In the genomic region with DNA sequence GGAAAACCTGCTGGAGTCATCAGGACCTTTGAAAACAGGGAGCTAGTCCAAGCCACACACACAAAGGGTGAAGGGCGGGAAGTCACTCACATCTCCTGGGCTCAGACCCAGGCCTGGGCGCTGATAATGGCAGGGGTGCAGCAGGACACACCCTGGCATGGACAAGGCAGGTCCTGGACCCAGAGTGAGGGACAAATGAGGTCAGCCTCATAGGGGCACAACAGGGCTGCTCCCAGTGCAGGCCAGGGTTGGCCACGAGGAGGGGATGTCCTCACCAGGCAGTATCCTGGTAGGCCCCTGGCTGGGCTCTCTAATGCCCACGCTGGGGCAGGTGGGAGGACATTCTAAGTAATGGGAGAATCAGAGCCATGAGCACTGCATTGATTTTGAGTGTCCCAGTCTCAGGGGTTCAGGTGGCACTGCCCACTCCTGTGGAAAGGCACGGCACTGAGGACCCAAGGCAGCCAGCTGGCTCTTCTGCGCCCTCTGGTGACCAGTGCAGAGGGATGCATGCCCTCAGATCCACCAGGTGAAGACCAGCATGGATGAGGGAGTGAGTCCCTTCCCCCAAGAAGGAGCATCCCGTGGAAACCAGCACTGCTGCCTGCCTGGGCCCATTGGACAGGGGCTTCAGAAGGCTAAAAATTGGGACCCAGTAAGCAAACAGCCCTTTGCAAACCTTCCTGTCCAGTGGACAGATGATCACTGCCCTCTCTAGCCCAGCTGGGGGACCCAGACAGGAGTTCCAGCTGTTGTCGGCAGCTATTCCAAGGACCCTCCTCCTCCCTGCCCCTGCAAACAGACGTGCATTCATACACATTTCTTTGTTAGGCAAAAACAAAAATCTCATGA, we compare ENCODE assay signal across 8 cellular contexts. TPM values are rescaled to one million over a fixed set of nuclear protein-coding genes. Genes with fewer than 3 reads are reported as not detected.
A peak's percentile ranks its signal among the peaks of the same experiment; 100 is the strongest.
DNase-seq lines count a peak whose midpoint lies in the region; ATAC-seq and TF ChIP-seq lines count a peak whose summit lies in the region.

No MANE protein-coding gene starts in this region.

- 49% methylated on average over 9 of the region's 9 CpGs for WGBS in mesenchymal stem cell

- H3K9ac ChIP-seq in mesenchymal stem cell (ENCODE audit: low read length) = no peak overlapping the region

- peak; percentile 98 for TF ChIP-seq CTCF in AG09309 (IDR thresholded peaks at IDR 0.05; ENCODE audit: control insufficient read depth, insufficient read depth, low read depth, low read length, missing control alignments)
- TF ChIP-seq CTCF in GM13977 (IDR thresholded peaks at IDR 0.05; ENCODE audit: extremely low read depth, insufficient read depth, missing control alignments) = peak; percentile 99

- no peak overlapping the region for H4K91ac ChIP-seq in mesenchymal stem cell (ENCODE audit: low read length)

- no peak overlapping the region for H3K23ac ChIP-seq in mesenchymal stem cell (ENCODE audit: low read length in 2 of 2)

- H3K36me3 ChIP-seq in mesenchymal stem cell (ENCODE audit: control insufficient read depth in 1 of 2, insufficient read depth in 2 of 2, low read depth in 1 of 2, low read length in 2 of 2) = peaks cover 34 to 41% of the 10 kb centered on the region in 2 experiments

- H3K9me3 ChIP-seq in mesenchymal stem cell (ENCODE audit: control insufficient read depth, low read length) = no peaks in the 10 kb centered on the region

- no peak overlapping the region for H2BK5ac ChIP-seq in mesenchymal stem cell (ENCODE audit: low read depth, low read length, poor library complexity, severe bottlenecking)

- H2AFZ ChIP-seq in mesenchymal stem cell (ENCODE audit: low read depth, low read length) = no peak overlapping the region

- no peak overlapping the region for H3K14ac ChIP-seq in mesenchymal stem cell (ENCODE audit: low read length in 2 of 2)

- ATAC-seq in HG03565 (IDR thresholded peaks at IDR 0.05; ENCODE audit: unreplicated experiment) = no peak

- peaks cover 4% of the 10 kb centered on the region for H3K4me1 ChIP-seq in mesenchymal stem cell (ENCODE audit: control insufficient read depth, insufficient read depth, low read depth, low read length)

- H3K4me2 ChIP-seq in mesenchymal stem cell (ENCODE audit: low read length, poor library complexity, severe bottlenecking) = no peak overlapping the region

- H3K18ac ChIP-seq in mesenchymal stem cell (ENCODE audit: low read depth in 1 of 2, low read length in 2 of 2) = no peak overlapping the region

- in situ Hi-C loops in GM13977 (cut with MboI; ENCODE audit: low pct_unique_long_range_greater_than_20kb, low sequenced_read_pairs, unreplicated experiment) = loop anchor here (10.0 kb wide), 1 partner anchor 185 kb away; no protein-coding TSS in a partner anchor

- H3K4ac ChIP-seq in mesenchymal stem cell (ENCODE audit: low read depth in 1 of 2, low read length in 2 of 2) = no peak overlapping the region

- H3K27me3 ChIP-seq in mesenchymal stem cell (ENCODE audit: control insufficient read depth in 1 of 2, insufficient read depth in 1 of 2, low read length in 2 of 2) = no peaks in the 10 kb centered on the region

- DNase-seq in AG09309 (ENCODE audit: low read depth) (no peak), GM13977 (ENCODE audit: low spot score) (peak; percentile 82), NCI-H2196 (lab: John Stamatoyannopoulos, UW; ENCODE audit: unreplicated experiment) (peak; percentile 45), mesenchymal stem cell (peak; percentile 68)
- peak; percentile 68 to 76 for DNase-seq in activated CD4-positive, alpha-beta T cell treated with anti-CD3 and anti-CD28 coated beads, Interleukin-2, amount 50 U/mL, for 48 hours
- DNase-seq in effector CD8-positive, alpha-beta T cell (lab: John Stamatoyannopoulos, UW) = peak; percentile 62
- peak; percentile 80 for DNase-seq in stimulated activated CD8-positive, alpha-beta memory T cell treated with anti-CD3 and anti-CD28 coated beads, Interleukin-4, amount 100 ng/mL, for 48 hours

- no peaks in the 10 kb centered on the region for H3K79me1 ChIP-seq in mesenchymal stem cell (replicated peaks; ENCODE audit: low read length, poor library complexity, severe bottlenecking)

- H2BK15ac ChIP-seq in mesenchymal stem cell (ENCODE audit: low read depth, poor library complexity, severe bottlenecking) = no peak overlapping the region

- no peak overlapping the region for H2AK5ac ChIP-seq in mesenchymal stem cell (ENCODE audit: low read length, severe bottlenecking)

- no peak overlapping the region for H2BK120ac ChIP-seq in mesenchymal stem cell (ENCODE audit: low read depth, low read length)

- H3K4me3 ChIP-seq in AG09309 (ENCODE audit: control insufficient read depth, low read depth, low read length) (no peak overlapping the region), mesenchymal stem cell (ENCODE audit: insufficient read depth in 1 of 2, low read depth in 1 of 2, low read length in 2 of 2) (no peak overlapping the region)

- peak overlapping the region; percentile 7 to 75 for H2BK12ac ChIP-seq in mesenchymal stem cell (ENCODE audit: low read length in 2 of 2)

- H3K27ac ChIP-seq in mesenchymal stem cell (ENCODE audit: low read length, poor library complexity, severe bottlenecking) = no peak overlapping the region

- H4K8ac ChIP-seq in mesenchymal stem cell (ENCODE audit: low read length) = no peak overlapping the region

RNA-seq across cellular contexts. Expression of a gene that starts 23.3 kb away (rescaled TPM):
- polyA plus RNA-seq in mesenchymal stem cell (2013, experiment 1 of 2) = 89.9 TPM
- polyA plus RNA-seq in mesenchymal stem cell (2013, experiment 2 of 2) = 89.1 TPM
